ENCODE assay signal across 27 cellular contexts in the genomic region with DNA sequence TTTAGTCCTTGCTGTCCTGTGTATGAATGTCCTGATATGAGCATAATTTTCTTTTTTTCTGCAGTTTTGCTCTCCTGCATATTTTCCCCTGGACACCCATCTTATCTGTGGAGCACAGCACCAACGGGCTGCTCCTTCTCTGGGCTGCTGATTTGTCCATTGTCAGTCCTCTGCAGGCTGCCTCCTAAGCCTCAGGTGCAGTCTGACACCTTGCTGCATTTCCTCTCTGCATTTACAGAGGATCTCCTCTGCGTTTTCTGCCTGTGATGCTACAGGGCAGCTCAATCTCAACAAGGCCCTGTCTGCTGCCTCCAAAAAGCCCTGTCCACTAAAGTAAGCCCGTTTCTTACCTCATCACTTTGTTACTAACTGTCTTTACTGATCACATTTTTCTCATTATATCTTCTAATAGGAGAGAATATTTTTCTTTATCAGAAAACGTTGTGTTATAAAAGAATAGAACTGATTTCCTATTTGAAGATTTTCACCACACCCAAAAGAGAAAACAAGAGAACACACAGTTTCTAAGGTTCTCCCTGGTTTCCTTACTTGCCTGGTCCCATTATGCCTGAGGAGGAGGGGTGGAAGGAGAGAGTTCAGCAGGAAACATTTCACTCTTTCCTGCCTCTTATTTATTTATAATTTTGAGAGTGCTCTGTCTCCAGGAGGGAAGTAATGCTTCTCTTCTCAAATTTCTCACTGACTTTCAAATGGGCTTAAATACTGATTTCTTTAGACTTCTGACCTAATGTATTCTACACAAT.
"Had no signal": no experiment of that assay in that cellular context is flagged by ENCODE, and none has a peak within 500 bp of the region (broad histone marks: within the 10 kb centered on the region; RNA-seq: fewer than 3 reads in every experiment).

No MANE protein-coding gene starts in this region.

- H3K36me3 Mint-ChIP-seq: activated CD8-positive, alpha-beta memory T cell treated with anti-CD3 and anti-CD28 coated beads, Interleukin-2, amount 10 ng/mL, durations not matched to agents 7 days and 5 days; activated naive CD8-positive, alpha-beta T cell treated with anti-CD3 and anti-CD28 coated beads for 36 hours; brain; naive thymus-derived CD4-positive, alpha-beta T cell had no signal

- H3K9me3 ChIP-seq: ascending aorta, left ventricle myocardium inferior, right lobe of liver, thoracic aorta had no signal

- H3K4me1 Mint-ChIP-seq: activated CD4-positive, alpha-beta T cell treated with anti-CD3 and anti-CD28 coated beads for 36 hours; activated naive CD8-positive, alpha-beta T cell treated with anti-CD3 and anti-CD28 coated beads for 36 hours had no signal

- H3K27ac ChIP-seq: ascending aorta, coronary artery, dorsolateral prefrontal cortex, heart left ventricle, left ventricle myocardium inferior, right lobe of liver, thoracic aorta had no signal

- DNase-seq: activated CD4-positive, alpha-beta T cell treated with anti-CD3 and anti-CD28 coated beads for 36 hours; activated CD4-positive, CD25-positive, alpha-beta regulatory T cell; activated CD8-positive, alpha-beta memory T cell treated with anti-CD3 and anti-CD28 coated beads, Interleukin-2, amount 10 ng/mL, durations not matched to agents 7 days and 5 days; activated CD8-positive, alpha-beta T cell treated with anti-CD3 and anti-CD28 coated beads, Interleukin-2, amount 10 ng/mL, durations not matched to agents 7 days and 5 days; activated naive CD4-positive, alpha-beta T cell treated with Interleukin-2 at 50 U/mL for 16 hours; activated naive CD8-positive, alpha-beta T cell treated with anti-CD3 and anti-CD28 coated beads for 36 hours; activated T-cell treated with anti-CD3 and anti-CD28 coated beads, Interleukin-2, amount 50 U/mL, for 48 hours; dorsolateral prefrontal cortex; foreskin fibroblast; heart left ventricle; hypothalamus; left ventricle myocardium inferior; naive thymus-derived CD4-positive, alpha-beta T cell; right lobe of liver; stimulated activated CD4-positive, alpha-beta T cell treated with anti-CD3 and anti-CD28 coated beads, Interleukin-2, amount 100 ng/mL, for 48 hours; stimulated activated naive CD8-positive, alpha-beta T cell treated with anti-CD3 and anti-CD28 coated beads, Interleukin-15, Interleukin-2, amounts not matched to agents 100 U/mL and 50 U/mL, for 24 hours; SW 1271; T-helper 9 cell; trophoblast cell had no signal

- H3K4me1 ChIP-seq: ascending aorta, right lobe of liver had no signal

- H3K4me3 Mint-ChIP-seq: activated CD4-positive, alpha-beta T cell treated with anti-CD3 and anti-CD28 coated beads for 36 hours; activated CD8-positive, alpha-beta memory T cell treated with anti-CD3 and anti-CD28 coated beads, Interleukin-2, amount 10 ng/mL, durations not matched to agents 7 days and 5 days; activated CD8-positive, alpha-beta T cell treated with anti-CD3 and anti-CD28 coated beads, Interleukin-2, amount 10 ng/mL, durations not matched to agents 7 days and 5 days; activated naive CD8-positive, alpha-beta T cell treated with anti-CD3 and anti-CD28 coated beads for 36 hours; brain; naive thymus-derived CD4-positive, alpha-beta T cell; T-helper 1 cell treated with Interleukin-12 subunit alpha and Interleukin-12 subunit beta and Interleukin-4 antibody, amounts not matched to agents 30 μg/mL and 1 μg/mL, for 36 hours had no signal

- ATAC-seq: activated CD4-positive, alpha-beta T cell treated with anti-CD3 and anti-CD28 coated beads for 36 hours; activated CD8-positive, alpha-beta memory T cell treated with anti-CD3 and anti-CD28 coated beads, Interleukin-2, amount 10 ng/mL, durations not matched to agents 7 days and 5 days; activated CD8-positive, alpha-beta T cell treated with anti-CD3 and anti-CD28 coated beads, Interleukin-2, amount 10 ng/mL, durations not matched to agents 7 days and 5 days; esophagus mucosa; heart left ventricle; naive thymus-derived CD4-positive, alpha-beta T cell; right lobe of liver; stimulated activated naive CD8-positive, alpha-beta T cell treated with anti-CD3 and anti-CD28 coated beads, Interleukin-15, Interleukin-2, amounts not matched to agents 100 U/mL and 50 U/mL, for 24 hours had no signal

- H3K36me3 ChIP-seq: ascending aorta, heart left ventricle, left ventricle myocardium inferior, right lobe of liver, thoracic aorta had no signal

- H3K9me3 Mint-ChIP-seq: T-helper 1 cell treated with Interleukin-12 subunit alpha and Interleukin-12 subunit beta and Interleukin-4 antibody, amounts not matched to agents 30 μg/mL and 1 μg/mL, for 36 hours had no signal

- H3K4me3 ChIP-seq: ascending aorta, coronary artery, dorsolateral prefrontal cortex, heart left ventricle, left ventricle myocardium inferior, lung, right lobe of liver, thoracic aorta had no signal

- H3K27me3 ChIP-seq: ascending aorta, heart left ventricle had no signal

- H3K27ac Mint-ChIP-seq: activated CD4-positive, alpha-beta T cell treated with anti-CD3 and anti-CD28 coated beads for 36 hours; activated CD8-positive, alpha-beta memory T cell treated with anti-CD3 and anti-CD28 coated beads, Interleukin-2, amount 10 ng/mL, durations not matched to agents 7 days and 5 days; activated CD8-positive, alpha-beta T cell treated with anti-CD3 and anti-CD28 coated beads, Interleukin-2, amount 10 ng/mL, durations not matched to agents 7 days and 5 days; activated naive CD8-positive, alpha-beta T cell treated with anti-CD3 and anti-CD28 coated beads for 36 hours; activated T-helper 2 cell treated with anti-CD3 and anti-CD28 coated beads, Interferon-gamma antibody, Interleukin-2, Interleukin-4, amounts not matched to agents 10 μg/mL and 5 μg/mL and 100 μg/mL, durations not matched to agents 14 hours and 24 hours and 36 hours; brain; T-helper 1 cell treated with Interleukin-12 subunit alpha and Interleukin-12 subunit beta and Interleukin-4 antibody, amounts not matched to agents 30 μg/mL and 1 μg/mL, for 36 hours had no signal
